Comparison of ENCODE assay signal across 9 cellular contexts in the genomic region with DNA sequence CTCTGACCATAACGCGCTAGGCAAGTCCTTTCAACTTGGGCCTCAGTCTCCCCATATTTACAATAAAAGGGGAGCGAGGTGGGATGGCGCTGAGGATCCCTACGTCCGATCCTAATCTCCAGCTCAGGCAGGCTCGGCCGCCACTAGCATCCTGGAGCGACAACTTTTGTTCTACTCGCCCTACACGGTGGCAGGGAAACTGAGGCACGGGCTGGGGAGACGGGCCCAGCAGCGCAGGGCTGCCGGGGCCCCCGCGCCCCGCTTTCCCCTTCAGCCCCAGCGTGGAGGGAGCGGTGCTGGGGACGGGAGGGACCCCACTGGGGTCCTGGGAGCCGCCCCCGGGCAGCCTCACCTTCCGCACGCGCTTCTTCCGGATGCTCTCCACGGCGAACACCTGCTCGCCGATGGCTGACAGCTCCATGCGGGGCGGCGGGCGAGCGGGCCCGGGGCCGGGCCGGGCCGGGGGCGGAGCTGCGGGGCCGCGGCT. TPM values are rescaled to one million over a fixed set of nuclear protein-coding genes. Genes with fewer than 3 reads are reported as not detected.
DNase-seq lines count a peak whose midpoint lies in the region; ATAC-seq and TF ChIP-seq lines count a peak whose summit lies in the region.
"Had no signal": no experiment of that assay in that cellular context is flagged by ENCODE, and none has a peak within 500 bp of the region (broad histone marks: within the 10 kb centered on the region; RNA-seq: fewer than 3 reads in every experiment).

No MANE protein-coding gene starts in this region.

- H3K4me1 Mint-ChIP-seq in progenitor cell of endocrine pancreas (ENCODE audit: low read depth): peaks cover 9% of the 10 kb centered on the region

- TF ChIP-seq CTCF in Peyer's patch (IDR thresholded peaks at IDR 0.05) (no peak), esophagus squamous epithelium (IDR thresholded peaks at IDR 0.05) (no peak), progenitor cell of endocrine pancreas (IDR thresholded peaks at IDR 0.05; ENCODE audit: unreplicated experiment) (no peak)

- peaks cover 45% of the 10 kb centered on the region for H3K27me3 Mint-ChIP-seq in progenitor cell of endocrine pancreas

- H3K9me3 ChIP-seq in ES-I3 (ENCODE audit: control insufficient read depth, insufficient read depth, low read length) (no peaks in the 10 kb centered on the region), Peyer's patch (no peaks in the 10 kb centered on the region), esophagus squamous epithelium (no peaks in the 10 kb centered on the region)

- no peaks in the 10 kb centered on the region for H3K36me3 ChIP-seq in ES-I3 (ENCODE audit: insufficient read depth, low read length)
- H3K36me3 ChIP-seq in Peyer's patch: peaks cover 0 to 5% (median 0%) of the 10 kb centered on the region in 3 donors
- H3K36me3 ChIP-seq in esophagus squamous epithelium: peaks cover 0 to 15% (median 6%) of the 10 kb centered on the region in 3 donors

- intact Hi-C loops in esophagus squamous epithelium (cut with DNase I): no loop called here

- H3K27me3 ChIP-seq in Peyer's patch (no peaks in the 10 kb centered on the region), esophagus squamous epithelium (peaks cover 0 to 18% (median 0%) of the 10 kb centered on the region in 4 donors)

- H3K4me3 ChIP-seq in Peyer's patch (peak overlapping the region; percentile 69 to 94 (median 82)), esophagus squamous epithelium (peak overlapping the region; percentile 70 to 97 (median 82))

- peaks cover 25% of the 10 kb centered on the region for H3K4me1 ChIP-seq in ES-I3 (ENCODE audit: insufficient read depth, low read length)
- peaks cover 3 to 41% (median 13%) of the 10 kb centered on the region in 4 donors for H3K4me1 ChIP-seq in Peyer's patch
- H3K4me1 ChIP-seq in esophagus squamous epithelium: peaks cover 23 to 63% (median 47%) of the 10 kb centered on the region in 3 donors

- H3K36me3 Mint-ChIP-seq in progenitor cell of endocrine pancreas (ENCODE audit: insufficient read depth): no peaks in the 10 kb centered on the region

- ATAC-seq in GM18873 (IDR thresholded peaks at IDR 0.05; ENCODE audit: low FRiP score, unreplicated experiment): no peak
- ATAC-seq in GM18858 (IDR thresholded peaks at IDR 0.05; ENCODE audit: unreplicated experiment): no peak
- no peak for ATAC-seq in HG03097 (IDR thresholded peaks at IDR 0.05; ENCODE audit: low FRiP score, unreplicated experiment)

- H3K4me3 Mint-ChIP-seq in progenitor cell of endocrine pancreas (ENCODE audit: low read depth): peak overlapping the region; percentile 63

- peak overlapping the region; percentile 56 for H3K9ac ChIP-seq in ES-I3 (ENCODE audit: low read depth, low read length)

- whole genome bisulfite sequencing in esophagus squamous epithelium, 2 donors: 13 to 25% methylated on average over 3 to 16 of the region's 44 CpGs

- TF ChIP-seq POLR2A in Peyer's patch (IDR thresholded peaks at IDR 0.05) (no peak), esophagus squamous epithelium (IDR thresholded peaks at IDR 0.05) (no peak)

- H3K27ac Mint-ChIP-seq in progenitor cell of endocrine pancreas: no peak overlapping the region

- H3K9me3 Mint-ChIP-seq in progenitor cell of endocrine pancreas (ENCODE audit: low read depth): no peaks in the 10 kb centered on the region

- DNase-seq in Peyer's patch (no peak), esophagus squamous epithelium (lab: John Stamatoyannopoulos, UW) (no peak), progenitor cell of endocrine pancreas (ENCODE audit: low spot score, unreplicated experiment) (no peak), GM03348 (ENCODE audit: low spot score) (no peak)

- H3K27ac ChIP-seq in Peyer's patch (peak overlapping the region; percentile 82 to 96 (median 92)), esophagus squamous epithelium (peak overlapping the region; percentile 85 to 98 (median 94))

RNA-seq across cellular contexts. Expression of gene CBX7, which starts 0.4 kb away (rescaled TPM):
- total RNA-seq in Peyer's patch (10 to 100 TPM; 41.2 to 58.6 (median 53.2) TPM), esophagus squamous epithelium (10 to 100 TPM in 3 of 4 donors, 1 to 10 TPM in 1; 4.7 to 56.1 (median 19.5) TPM), progenitor cell of endocrine pancreas (6.0 and 7.7 TPM in 2 replicates)

RNA-seq across cellular contexts. Expression of gene APOBEC3H, which starts 55.0 kb away (rescaled TPM):
- total RNA-seq in Peyer's patch (not detected), esophagus squamous epithelium (under 1 TPM in 2 of 4 donors, not detected in 2; 0.92 to 0.95 TPM), progenitor cell of endocrine pancreas (not detected in 2 replicates)
- total RNA-seq: dermis microvascular lymphatic vessel endothelial cell had no signal
